Comparison of ENCODE assay signal across 14 cellular contexts in the genomic region with DNA sequence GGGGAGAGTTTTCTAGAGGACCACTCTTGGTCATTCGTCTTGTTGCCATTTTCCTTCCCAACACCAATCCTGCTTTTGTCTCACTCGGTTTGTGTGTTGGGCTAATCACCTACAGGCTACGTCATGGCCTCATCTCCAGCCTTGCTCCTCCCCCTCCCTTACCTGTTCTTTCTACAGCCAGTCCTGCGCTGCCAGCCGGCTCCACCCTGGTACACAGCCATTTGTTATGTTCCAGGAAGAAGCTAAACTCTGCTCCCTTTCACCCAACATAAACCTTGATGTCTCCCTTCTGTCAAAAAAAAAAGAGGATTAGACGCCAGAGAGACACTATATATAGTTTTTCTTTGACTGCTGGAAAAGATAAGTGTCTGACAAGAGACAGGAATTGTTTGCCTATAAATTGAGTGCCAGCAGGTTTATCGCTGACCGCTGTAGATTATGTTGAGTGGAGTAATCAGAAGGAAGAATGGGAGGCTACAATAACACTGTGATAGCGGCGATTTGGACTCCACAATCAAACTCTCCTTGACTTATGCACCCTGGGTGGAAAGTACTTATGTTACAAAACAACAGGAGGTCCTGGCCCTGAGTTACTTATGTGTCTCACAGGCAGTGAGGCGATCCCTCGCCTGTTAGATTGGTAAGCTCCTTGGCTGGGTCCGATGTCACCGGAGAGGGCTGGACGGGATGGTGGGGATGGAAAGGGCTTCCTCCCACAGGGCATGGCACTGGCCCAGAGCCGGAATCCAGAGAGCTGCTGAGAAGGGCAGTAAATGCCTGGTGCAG.
DNase-seq lines count a peak whose midpoint lies in the region; TF ChIP-seq lines count a peak whose summit lies in the region.
"Had no signal": no experiment of that assay in that cellular context is flagged by ENCODE, and none has a peak within 500 bp of the region (broad histone marks: within the 10 kb centered on the region; RNA-seq: fewer than 3 reads in every experiment).

No MANE protein-coding gene starts in this region.

- no peak overlapping the region for H3K4me3 ChIP-seq in choroid plexus epithelial cell (ENCODE audit: low read depth, low read length)
- H3K4me3 ChIP-seq: ascending aorta had no signal

- no peak overlapping the region for H3K27ac ChIP-seq in RWPE1
- H3K27ac ChIP-seq: ascending aorta, neutrophil had no signal

- POLR2A ChIA-PET in RWPE1 (lab: Yijun Ruan, JAX; ENCODE audit: low non-redundant PET) = no interaction called here

- DNase-seq in DMS53 treated with DMSO at 0.1 percent for 48 hours (lab: John Stamatoyannopoulos, UW; ENCODE audit: unreplicated experiment) (peak; percentile 50), NCI-H2029 (lab: John Stamatoyannopoulos, UW) (peak; percentile 88), choroid plexus epithelial cell (ENCODE audit: low read depth) (peak; percentile 37), mucosa of gallbladder (ENCODE audit: low spot score) (peak; percentile 41), DMS 273 (lab: John Stamatoyannopoulos, UW; ENCODE audit: unreplicated experiment) (no peak), RWPE1 (ENCODE audit: low spot score) (no peak), NCI-H2196 (lab: John Stamatoyannopoulos, UW; ENCODE audit: unreplicated experiment) (no peak), NCI-H524 (lab: John Stamatoyannopoulos, UW) (no peak)
- DNase-seq: activated CD4-positive, alpha-beta memory T cell treated with anti-CD3 and anti-CD28 coated beads, Interleukin-2, amount 10 ng/mL, durations not matched to agents 7 days and 5 days; COR-L47; NCI-H1048; SHP77 treated with DMSO at 0.1 percent for 48 hours had no signal

- CTCF ChIA-PET in RWPE1 (lab: Yijun Ruan, JAX) = interaction anchor here (0.5 kb wide), 1 partner anchor 310 kb away, joined by 3 read pairs; no protein-coding TSS in a partner anchor

- TF ChIP-seq CTCF in choroid plexus epithelial cell (conservative IDR thresholded peaks at IDR 0.05; ENCODE audit: low read depth, low read length) (no peak), RWPE1 (conservative IDR thresholded peaks at IDR 0.05; ENCODE audit: low read depth) (no peak)

Comparison
In these comparisons a context has a peak if more than half of its experiments do, and no peak if none do; other contexts are left out.
1. DNase-seq: peak in DMS53 treated with DMSO at 0.1 percent for 48 hours (single experiment), NCI-H2029 (single experiment), choroid plexus epithelial cell (single experiment) and mucosa of gallbladder (single experiment); none in DMS 273 (single experiment), RWPE1 (single experiment), NCI-H2196 (single experiment) and NCI-H524 (0 of 2).